Comparison of ENCODE assay signal across 8 cellular contexts in genomic region chr17:2042355-2042929, GRCh38. TPM values are rescaled to one million over a fixed set of nuclear protein-coding genes. Genes with fewer than 3 reads are reported as not detected.
DNase-seq lines count a peak whose midpoint lies in the region; ATAC-seq, FAIRE-seq and TF ChIP-seq lines count a peak whose summit lies in the region.

No MANE protein-coding gene starts in this region.

- TF ChIP-seq POLR2A in H54 (IDR thresholded peaks at IDR 0.05; ENCODE audit: low read depth, low read length) = no peak

- peak overlapping the region; percentile 74 for H3K4me3 ChIP-seq in CD8-positive, alpha-beta T cell (ENCODE audit: low read depth, low read length)
- peak overlapping the region; percentile 82 for H3K4me3 ChIP-seq in Loucy (ENCODE audit: low read length, poor library complexity, severe bottlenecking)
- H3K4me3 ChIP-seq in astrocyte (ENCODE audit: insufficient read depth, low read depth, low read length) = peak overlapping the region; percentile 77
- H3K4me3 ChIP-seq in keratinocyte (ENCODE audit: control insufficient read depth in 2 of 3, extremely low read depth in 1 of 3, insufficient read depth in 2 of 3, low read depth in 1 of 3, low read length in 3 of 3) = peak overlapping the region; percentile 63 to 79 (median 72)

- no peak for FAIRE-seq in astrocyte (lab: Jason Lieb, UNC)
- no peak for FAIRE-seq in keratinocyte (lab: Jason Lieb, UNC)
- FAIRE-seq in H54 (lab: Jason Lieb, UNC) = no peak

- H3K79me2 ChIP-seq in Loucy (ENCODE audit: insufficient read depth, low read length) = peaks cover 18% of the 10 kb centered on the region
- H3K79me2 ChIP-seq in astrocyte (ENCODE audit: insufficient read depth, low read length) = peaks cover 31% of the 10 kb centered on the region
- H3K79me2 ChIP-seq in keratinocyte (ENCODE audit: control insufficient read depth, insufficient read depth, low read length) = peaks cover 16% of the 10 kb centered on the region

- no peaks in the 10 kb centered on the region for H3K27me3 Mint-ChIP-seq in CD8-positive, alpha-beta T cell (ENCODE audit: low read depth)
- H3K27me3 Mint-ChIP-seq in astrocyte (ENCODE audit: low read depth, unreplicated experiment) = no peaks in the 10 kb centered on the region
- H3K27me3 Mint-ChIP-seq in stimulated activated naive CD8-positive, alpha-beta T cell treated with anti-CD3 and anti-CD28 coated beads, Interleukin-15, amount 100 ng/mL, for 72 hours = no peaks in the 10 kb centered on the region

- H3K36me3 Mint-ChIP-seq in CD8-positive, alpha-beta T cell = peaks cover 37% of the 10 kb centered on the region
- H3K36me3 Mint-ChIP-seq in astrocyte (ENCODE audit: low read depth, unreplicated experiment) = peaks cover 12% of the 10 kb centered on the region

- intact Hi-C loops in CD8-positive, alpha-beta T cell (cut with DNase I, micrococcal nuclease) = loop anchor here (1.0 to 10.0 kb wide), 4 partner anchors 8 to 395 kb away; partner anchors contain the start of genes RILP (in 2 of the 2), SCARF1 (in 2 of the 2) and PRPF8 (in 1 of the 2)

- no peaks in the 10 kb centered on the region for H3F3A ChIP-seq in Loucy (ENCODE audit: low read depth)

- CTCF ChIA-PET in CD8-positive, alpha-beta T cell (lab: Charles Lee) = interaction anchor here (1.2 kb wide), 1 partner anchor 17 kb away, joined by 5 read pairs; the partner anchor contains the start of gene RTN4RL1

- H3K9me1 ChIP-seq in keratinocyte (ENCODE audit: control insufficient read depth, extremely low read depth, insufficient read depth, low read length) = peaks cover 3% of the 10 kb centered on the region

- H3K4me1 ChIP-seq in CD8-positive, alpha-beta T cell (ENCODE audit: insufficient read depth, low read length) = peaks cover 15% of the 10 kb centered on the region
- peaks cover 14% of the 10 kb centered on the region for H3K4me1 ChIP-seq in Loucy (ENCODE audit: insufficient read depth, low read length, poor library complexity, severe bottlenecking)
- peaks cover 31% of the 10 kb centered on the region for H3K4me1 ChIP-seq in astrocyte (ENCODE audit: insufficient read depth, low read length)
- peaks cover 31% of the 10 kb centered on the region for H3K4me1 ChIP-seq in keratinocyte (ENCODE audit: control insufficient read depth, extremely low read depth, insufficient read depth, low read length)

- H3K4me1 Mint-ChIP-seq in CD8-positive, alpha-beta T cell (ENCODE audit: low read depth) = peaks cover 20% of the 10 kb centered on the region
- H3K4me1 Mint-ChIP-seq in astrocyte (ENCODE audit: low read depth, unreplicated experiment) = peaks cover 6% of the 10 kb centered on the region
- H3K4me1 Mint-ChIP-seq in stimulated activated naive CD8-positive, alpha-beta T cell treated with anti-CD3 and anti-CD28 coated beads, Interleukin-15, amount 100 ng/mL, for 72 hours = peaks cover 40% of the 10 kb centered on the region

- ATAC-seq in CD8-positive, alpha-beta T cell = no peak
- ATAC-seq in stimulated activated naive CD8-positive, alpha-beta T cell treated with anti-CD3 and anti-CD28 coated beads, Interleukin-15, amount 100 ng/mL, for 72 hours = no peak
- ATAC-seq in HG03342 (IDR thresholded peaks at IDR 0.05; ENCODE audit: unreplicated experiment) (no peak), GM21360 (IDR thresholded peaks at IDR 0.05; ENCODE audit: unreplicated experiment) (no peak)

- H3K9me3 ChIP-seq in CD8-positive, alpha-beta T cell (ENCODE audit: low read length) = no peaks in the 10 kb centered on the region
- H3K9me3 ChIP-seq in Loucy (ENCODE audit: insufficient read depth, low read depth, low read length) (no peaks in the 10 kb centered on the region), astrocyte (ENCODE audit: insufficient read depth, low read depth, low read length) (no peaks in the 10 kb centered on the region), keratinocyte (ENCODE audit: control insufficient read depth, low read depth, low read length) (no peaks in the 10 kb centered on the region)

- no peaks in the 10 kb centered on the region for H3K9me2 ChIP-seq in Loucy (replicated peaks; ENCODE audit: low read depth, low read length)

- peak overlapping the region; percentile 77 for H3K27ac ChIP-seq in CD8-positive, alpha-beta T cell (ENCODE audit: low read depth, low read length)
- H3K27ac ChIP-seq in astrocyte (ENCODE audit: low read depth, low read length) = peak overlapping the region; percentile 93
- peak overlapping the region; percentile 76 for H3K27ac ChIP-seq in keratinocyte (ENCODE audit: control insufficient read depth, insufficient read depth, low read length)

- H3K27ac Mint-ChIP-seq in CD8-positive, alpha-beta T cell = peak overlapping the region; percentile 92
- peak overlapping the region; percentile 86 for H3K27ac Mint-ChIP-seq in astrocyte (ENCODE audit: unreplicated experiment)
- peak overlapping the region; percentile 94 to 97 for H3K27ac Mint-ChIP-seq in stimulated activated naive CD8-positive, alpha-beta T cell treated with anti-CD3 and anti-CD28 coated beads, Interleukin-15, amount 100 ng/mL, for 72 hours

- no peak for DNase-seq in CD8-positive, alpha-beta T cell
- no peak for DNase-seq in astrocyte (ENCODE audit: low read depth)
- no peak for DNase-seq in keratinocyte (ENCODE audit: low read depth, low spot score)
- DNase-seq in stimulated activated naive CD8-positive, alpha-beta T cell treated with anti-CD3 and anti-CD28 coated beads, Interleukin-15, amount 100 ng/mL, for 72 hours = no peak
- no peak for DNase-seq in H54 (ENCODE audit: insufficient read length, low spot score)

- H4K20me1 ChIP-seq in Loucy (ENCODE audit: insufficient read depth, low read length, poor library complexity, severe bottlenecking) (no peaks in the 10 kb centered on the region), astrocyte (ENCODE audit: insufficient read depth, low read length) (peaks cover 23% of the 10 kb centered on the region), keratinocyte (ENCODE audit: control insufficient read depth, extremely low read depth, insufficient read depth, low read length) (peaks cover 6% of the 10 kb centered on the region)

- H3K36me3 ChIP-seq in CD8-positive, alpha-beta T cell (ENCODE audit: insufficient read depth, low read length) = peaks cover 9% of the 10 kb centered on the region
- H3K36me3 ChIP-seq in Loucy (ENCODE audit: insufficient read depth, low read length) = no peaks in the 10 kb centered on the region
- H3K36me3 ChIP-seq in astrocyte (ENCODE audit: insufficient read depth, low read length) = peaks cover 5% of the 10 kb centered on the region
- H3K36me3 ChIP-seq in keratinocyte (ENCODE audit: control insufficient read depth in 2 of 2, extremely low read depth in 1 of 2, insufficient read depth in 2 of 2, low read length in 2 of 2) = peaks cover 9 to 19% of the 10 kb centered on the region in 2 experiments

- H3K9ac ChIP-seq in Loucy (ENCODE audit: low read depth, low read length, poor library complexity, severe bottlenecking) = peak overlapping the region; percentile 84
- H3K9ac ChIP-seq in astrocyte (ENCODE audit: low read length) = peak overlapping the region; percentile 94
- peak overlapping the region; percentile 81 for H3K9ac ChIP-seq in keratinocyte (ENCODE audit: control insufficient read depth, extremely low read depth, insufficient read depth, low read length)

- H3K4me2 ChIP-seq in Loucy (ENCODE audit: low read depth, low read length, poor library complexity, severe bottlenecking) = peak overlapping the region; percentile 89
- H3K4me2 ChIP-seq in astrocyte (ENCODE audit: low read length) = peak overlapping the region; percentile 98
- H3K4me2 ChIP-seq in keratinocyte (ENCODE audit: control insufficient read depth, extremely low read depth, insufficient read depth, low read depth, low read length) = peak overlapping the region; percentile 71

- H2AFZ ChIP-seq in Loucy (ENCODE audit: low read length) = peak overlapping the region; percentile 85
- H2AFZ ChIP-seq in astrocyte (ENCODE audit: low read depth, low read length) = peak overlapping the region; percentile 62
- peak overlapping the region; percentile 79 for H2AFZ ChIP-seq in keratinocyte (ENCODE audit: control insufficient read depth, low read length)

- no peak for TF ChIP-seq CTCF in CD8-positive, alpha-beta T cell (IDR thresholded peaks at IDR 0.05)
- TF ChIP-seq CTCF in Loucy (conservative IDR thresholded peaks at IDR 0.05; ENCODE audit: low read length) (no peak), astrocyte (IDR thresholded peaks at IDR 0.05; ENCODE audit: insufficient read depth, low read depth, low read length) (peak; percentile 12), keratinocyte (optimal IDR thresholded peaks at IDR 0.05 in 1 of 3, IDR thresholded peaks at IDR 0.05 in 1 of 3, conservative IDR thresholded peaks at IDR 0.05 in 1 of 3; ENCODE audit: extremely low read depth in 1 of 3, insufficient read depth in 2 of 3, low read length in 3 of 3) (peak in 2 of 3 experiments; percentile 12 to 29)

- no peaks in the 10 kb centered on the region for H3K27me3 ChIP-seq in CD8-positive, alpha-beta T cell (ENCODE audit: insufficient read depth, low read length)
- no peaks in the 10 kb centered on the region for H3K27me3 ChIP-seq in Loucy (ENCODE audit: insufficient read depth, low read length, poor library complexity, severe bottlenecking)
- no peaks in the 10 kb centered on the region for H3K27me3 ChIP-seq in astrocyte (ENCODE audit: insufficient read depth, low read length)
- no peaks in the 10 kb centered on the region for H3K27me3 ChIP-seq in keratinocyte (ENCODE audit: control insufficient read depth, extremely low read depth, insufficient read depth, low read length)

- H3K4me3 Mint-ChIP-seq in CD8-positive, alpha-beta T cell = peak overlapping the region; percentile 85
- peak overlapping the region; percentile 85 for H3K4me3 Mint-ChIP-seq in astrocyte (ENCODE audit: unreplicated experiment)
- H3K4me3 Mint-ChIP-seq in stimulated activated naive CD8-positive, alpha-beta T cell treated with anti-CD3 and anti-CD28 coated beads, Interleukin-15, amount 100 ng/mL, for 72 hours = peak overlapping the region; percentile 88 to 97

- POLR2A ChIA-PET in CD8-positive, alpha-beta T cell (lab: Charles Lee) = interaction anchor here (2.3 kb wide), 1 partner anchor 11 kb away, joined by 10 read pairs; no protein-coding TSS in a partner anchor

- no peaks in the 10 kb centered on the region for H3K9me3 Mint-ChIP-seq in CD8-positive, alpha-beta T cell
- no peaks in the 10 kb centered on the region for H3K9me3 Mint-ChIP-seq in astrocyte (ENCODE audit: unreplicated experiment)
- no peaks in the 10 kb centered on the region for H3K9me3 Mint-ChIP-seq in stimulated activated naive CD8-positive, alpha-beta T cell treated with anti-CD3 and anti-CD28 coated beads, Interleukin-15, amount 100 ng/mL, for 72 hours

- dilution Hi-C loops in keratinocyte (cut with MboI; ENCODE audit: extremely low pct_ligation_motif_present, low sequenced_read_pairs) = no loop called here

RNA-seq across cellular contexts. Expression of gene OVCA2, which starts 0.6 kb away (rescaled TPM):
- total RNA-seq in CD8-positive, alpha-beta T cell = 10 to 100 TPM; 38.7 to 48.2 TPM
- 32.8 and 36.8 TPM in 2 replicates for total RNA-seq in astrocyte
- polyA plus RNA-seq in keratinocyte = 41.2 to 58.1 TPM (median 53.5 TPM) in 3 replicates
- 3.8 TPM for polyA plus RNA-seq in keratinocyte (2011; ENCODE audit: low read depth)
- polyA plus RNA-seq in keratinocyte (2011; cell fraction: cytosol; rRNA removed) = 49.1 and 57.0 TPM in 2 replicates
- 17.6 and 24.7 TPM in 2 replicates for polyA plus RNA-seq in keratinocyte (2011; cell fraction: nucleus; rRNA removed)
- 31.2 and 45.0 TPM in 2 replicates for polyA plus RNA-seq in keratinocyte (2012; ENCODE audit: low replicate concordance)
- 31.3 to 46.1 TPM (median 45.4 TPM) in 3 replicates for polyA minus RNA-seq in keratinocyte
- polyA minus RNA-seq in keratinocyte (2011; cell fraction: cytosol; rRNA and poly(A)+ RNA removed) = 34.9 TPM
- polyA minus RNA-seq in keratinocyte (2011; cell fraction: nucleus; rRNA and poly(A)+ RNA removed) = 3.7 and 4.8 TPM in 2 replicates

RNA-seq across cellular contexts. Expression of gene HIC1, which starts 12.5 kb away (rescaled TPM):
- 10 to 100 TPM; 12.1 to 13.0 TPM for total RNA-seq in CD8-positive, alpha-beta T cell
- total RNA-seq in astrocyte = 9.0 and 14.5 TPM in 2 replicates
- 0.64 to 1.1 TPM (median 0.92 TPM) in 3 replicates for polyA plus RNA-seq in keratinocyte
- not detected for polyA plus RNA-seq in keratinocyte (2011; ENCODE audit: low read depth)
- 0.23 and 0.82 TPM in 2 replicates for polyA plus RNA-seq in keratinocyte (2011; cell fraction: cytosol; rRNA removed)
- polyA plus RNA-seq in keratinocyte (2011; cell fraction: nucleus; rRNA removed) = 1.4 and 1.5 TPM in 2 replicates
- 0.45 and 1.7 TPM in 2 replicates for polyA plus RNA-seq in keratinocyte (2012; ENCODE audit: low replicate concordance)
- 0.58 to 1.4 TPM (median 1.3 TPM) in 3 replicates for polyA minus RNA-seq in keratinocyte
- 6.5 TPM for polyA minus RNA-seq in keratinocyte (2011; cell fraction: cytosol; rRNA and poly(A)+ RNA removed)
- 2.1 and 3.1 TPM in 2 replicates for polyA minus RNA-seq in keratinocyte (2011; cell fraction: nucleus; rRNA and poly(A)+ RNA removed)

RNA-seq across cellular contexts. Expression of gene DPH1, which starts 12.5 kb away (rescaled TPM):
- total RNA-seq in CD8-positive, alpha-beta T cell = 100 to 1,000 TPM; 128 to 149 TPM
- 25.8 and 26.7 TPM in 2 replicates for total RNA-seq in astrocyte
- polyA plus RNA-seq in keratinocyte = 18.9 to 28.8 TPM (median 22.6 TPM) in 3 replicates
- 25.6 TPM for polyA plus RNA-seq in keratinocyte (2011; ENCODE audit: low read depth)
- polyA plus RNA-seq in keratinocyte (2011; cell fraction: cytosol; rRNA removed) = 16.4 and 23.0 TPM in 2 replicates
- polyA plus RNA-seq in keratinocyte (2011; cell fraction: nucleus; rRNA removed) = 60.2 and 66.6 TPM in 2 replicates
- 20.3 and 26.1 TPM in 2 replicates for polyA plus RNA-seq in keratinocyte (2012; ENCODE audit: low replicate concordance)
- polyA minus RNA-seq in keratinocyte = 20.7 to 57.0 TPM (median 32.0 TPM) in 3 replicates
- polyA minus RNA-seq in keratinocyte (2011; cell fraction: cytosol; rRNA and poly(A)+ RNA removed) = 24.7 TPM
- 19.8 and 26.3 TPM in 2 replicates for polyA minus RNA-seq in keratinocyte (2011; cell fraction: nucleus; rRNA and poly(A)+ RNA removed)

RNA-seq across cellular contexts. Expression of gene RTN4RL1, which starts 17.3 kb away (rescaled TPM):
- not detected for total RNA-seq in CD8-positive, alpha-beta T cell
- 0.65 and 0.77 TPM in 2 replicates for total RNA-seq in astrocyte
- 2.3 to 3.4 TPM (median 2.4 TPM) in 3 replicates for polyA plus RNA-seq in keratinocyte
- polyA plus RNA-seq in keratinocyte (2011; ENCODE audit: low read depth) = 2.1 TPM
- 1.5 and 2.8 TPM in 2 replicates for polyA plus RNA-seq in keratinocyte (2011; cell fraction: cytosol; rRNA removed)
- polyA plus RNA-seq in keratinocyte (2011; cell fraction: nucleus; rRNA removed) = 4.2 and 6.1 TPM in 2 replicates
- 3.4 and 3.8 TPM in 2 replicates for polyA plus RNA-seq in keratinocyte (2012; ENCODE audit: low replicate concordance)
- polyA minus RNA-seq in keratinocyte = 1.1 to 2.0 TPM (median 1.4 TPM) in 3 replicates
- polyA minus RNA-seq in keratinocyte (2011; cell fraction: cytosol; rRNA and poly(A)+ RNA removed) = 5.8 TPM
- polyA minus RNA-seq in keratinocyte (2011; cell fraction: nucleus; rRNA and poly(A)+ RNA removed) = 4.0 and 4.9 TPM in 2 replicates

Comparison
In these comparisons a context has a peak if more than half of its experiments do, and no peak if none do; other contexts are left out.
1. CTCF ChIP-seq: peak in astrocyte (single experiment) and keratinocyte (2 of 3); none in CD8-positive, alpha-beta T cell (single experiment) and Loucy (single experiment).
2. Peak in every context shown above with its lines, with median percentiles within 50 percentile points of each other: H3K27ac ChIP-seq, H3K4me3 ChIP-seq, H3K27ac Mint-ChIP-seq, H3K4me3 Mint-ChIP-seq, H2AFZ ChIP-seq, H3K4me2 ChIP-seq and H3K9ac ChIP-seq.